34 cellular contexts compared by ENCODE assay signal in the genomic region with DNA sequence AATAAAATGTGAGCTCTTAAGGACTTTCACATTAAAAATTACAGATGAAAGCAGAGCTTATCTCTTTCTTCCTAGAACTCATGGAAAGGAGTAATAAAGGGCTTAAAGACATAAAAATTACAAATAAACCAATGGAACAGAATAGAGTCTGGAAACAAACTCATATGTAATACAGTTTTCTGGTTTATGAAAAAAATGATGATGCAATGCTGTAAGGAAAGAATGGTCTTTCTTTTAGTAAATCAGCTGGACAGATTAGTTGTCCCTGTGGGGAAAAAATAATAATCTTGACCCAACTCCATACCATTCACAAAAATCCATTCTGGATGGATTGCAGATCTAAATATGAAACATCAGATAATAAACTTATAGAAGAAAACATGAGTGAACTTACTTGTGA.
"Had no signal": no experiment of that assay in that cellular context is flagged by ENCODE, and none has a peak within 500 bp of the region (broad histone marks: within the 10 kb centered on the region; RNA-seq: fewer than 3 reads in every experiment).

No MANE protein-coding gene starts in this region.

- DNase-seq: Karpas-422, Kasumi-1, MG63, MM.1S, MV-4-11, NCI-H1048, NCI-H1092, NCI-H1092 treated with DMSO at 0.1 percent for 48 hours, NCI-H1105, NCI-H1105 treated with DMSO at 0.1 percent for 48 hours, NCI-H1417, NCI-H1417 treated with DMSO at 0.1 percent for 48 hours, NCI-H1436, NCI-H1436 treated with DMSO at 0.1 percent for 48 hours, NCI-H1694, NCI-H1694 treated with DMSO at 0.1 percent for 48 hours, NCI-H187, NCI-H187 treated with DMSO at 0.1 percent for 48 hours, NCI-H2029, NCI-H2029 treated with DMSO at 0.1 percent for 48 hours, NCI-H2081, NCI-H2081 treated with DMSO at 0.1 percent for 48 hours, NCI-H2107, NCI-H2171, NCI-H2171 treated with DMSO at 0.1 percent for 48 hours, NCI-H2227 treated with DMSO at 0.1 percent for 48 hours, NCI-H226, NCI-H345, NCI-H446, NCI-H446 treated with DMSO at 0.1 percent for 48 hours, NCI-H510A, NCI-H510A treated with DMSO at 0.1 percent for 48 hours, NCI-H524, NCI-H524 treated with DMSO at 0.1 percent for 48 hours had no signal

- H3K9me3 ChIP-seq: MG63 had no signal

- H3K4me3 ChIP-seq: MG63 had no signal

- H3K27me3 ChIP-seq: MG63 had no signal

- H3K36me3 ChIP-seq: MG63 had no signal
